In the genomic region with DNA sequence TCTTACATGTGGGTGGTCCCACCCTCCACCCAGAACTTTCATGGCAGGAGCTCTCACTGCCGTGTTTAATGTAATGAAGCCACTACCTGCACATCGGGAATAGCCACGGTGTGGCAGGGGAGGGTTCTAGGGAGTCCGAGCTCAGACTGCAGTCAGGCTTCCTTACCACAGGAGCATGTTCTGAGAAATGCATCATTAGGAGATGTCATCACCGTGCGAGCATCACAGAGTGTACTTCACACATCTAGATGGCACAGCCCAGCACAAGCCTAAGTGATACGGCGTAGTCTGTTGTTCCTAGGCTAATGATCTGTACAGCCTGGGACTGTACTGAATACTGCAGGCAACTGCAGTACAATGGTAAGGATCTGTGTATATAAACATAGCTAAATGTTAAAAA, we compare ENCODE assay signal across 17 cellular contexts.
"Had no signal": no experiment of that assay in that cellular context is flagged by ENCODE, and none has a peak within 500 bp of the region (broad histone marks: within the 10 kb centered on the region; RNA-seq: fewer than 3 reads in every experiment).

No MANE protein-coding gene starts in this region.

- H3K36me3 ChIP-seq: breast epithelium, neutrophil had no signal

- H3K9me3 ChIP-seq: ascending aorta, breast epithelium, gastrocnemius medialis, heart left ventricle, neutrophil, suprapubic skin had no signal

- H3K4me1 ChIP-seq: ascending aorta, breast epithelium, gastrocnemius medialis, heart left ventricle had no signal

- H3K4me3 ChIP-seq: ascending aorta, gastrocnemius medialis, heart left ventricle, skin epidermis, suprapubic skin had no signal

- H3K27ac ChIP-seq: ascending aorta, breast epithelium, epithelial cell of prostate, gastrocnemius medialis, heart left ventricle, neutrophil had no signal

- H3K27me3 ChIP-seq: ascending aorta, breast epithelium, gastrocnemius medialis, heart left ventricle, neutrophil, suprapubic skin had no signal

- ATAC-seq: activated CD4-positive, alpha-beta T cell treated with anti-CD3 and anti-CD28 coated beads for 36 hours; effector memory CD8-positive, alpha-beta T cell; gastrocnemius medialis; natural killer cell had no signal

- DNase-seq: activated CD4-positive, alpha-beta memory T cell treated with anti-CD3 and anti-CD28 coated beads, Interleukin-2, amount 10 ng/mL, durations not matched to agents 7 days and 5 days; activated CD4-positive, alpha-beta T cell treated with anti-CD3 and anti-CD28 coated beads for 36 hours; activated naive CD4-positive, alpha-beta T cell treated with anti-CD3 and anti-CD28 coated beads, Interleukin-2, amount 10 ng/mL, durations not matched to agents 7 days and 5 days; activated T-cell treated with anti-CD3 and anti-CD28 coated beads, Interleukin-2, amount 50 U/mL, for 24 hours; effector memory CD8-positive, alpha-beta T cell; gastrocnemius medialis; heart left ventricle; immature natural killer cell; natural killer cell; stimulated activated CD4-positive, alpha-beta T cell treated with anti-CD3 and anti-CD28 coated beads, Interleukin-4, amount 100 ng/mL, for 24 hours; stimulated activated naive CD4-positive, alpha-beta T cell treated with Interleukin-2 at 50 U/mL for 16 hours had no signal
